In genomic region chr1:205715628-205716027, GRCh38 we compare ENCODE assay signal across 20 cellular contexts. TPM values are rescaled to one million over a fixed set of nuclear protein-coding genes. Genes with fewer than 3 reads are reported as not detected.
DNase-seq lines count a peak whose midpoint lies in the region; ATAC-seq, FAIRE-seq and TF ChIP-seq lines count a peak whose summit lies in the region.
"Had no signal": no experiment of that assay in that cellular context is flagged by ENCODE, and none has a peak within 500 bp of the region (broad histone marks: within the 10 kb centered on the region; RNA-seq: fewer than 3 reads in every experiment).

No MANE protein-coding gene starts in this region.

- no peak overlapping the region for H3K23ac ChIP-seq in mesenchymal stem cell (ENCODE audit: low read length in 2 of 2)

- H3K79me1 ChIP-seq in mesenchymal stem cell (replicated peaks; ENCODE audit: low read length, poor library complexity, severe bottlenecking), result peaks cover 14% of the 10 kb centered on the region

- H3K4me1 Mint-ChIP-seq in CD4-positive, alpha-beta T cell (ENCODE audit: low read depth), result peaks cover 29% of the 10 kb centered on the region
- peaks cover 41% of the 10 kb centered on the region for H3K4me1 Mint-ChIP-seq in WTC11
- H3K4me1 Mint-ChIP-seq in activated CD4-positive, alpha-beta T cell treated with anti-CD3 and anti-CD28 coated beads, Interleukin-2, amount 10 ng/mL, durations not matched to agents 7 days and 5 days, result peaks cover 22% of the 10 kb centered on the region

- H2BK12ac ChIP-seq in mesenchymal stem cell (ENCODE audit: low read length in 2 of 2), result no peak overlapping the region

- H3K36me3 Mint-ChIP-seq in CD4-positive, alpha-beta T cell (ENCODE audit: low read depth), result peaks cover 66% of the 10 kb centered on the region
- peaks cover 39% of the 10 kb centered on the region for H3K36me3 Mint-ChIP-seq in WTC11
- H3K36me3 Mint-ChIP-seq in activated CD4-positive, alpha-beta T cell treated with anti-CD3 and anti-CD28 coated beads, Interleukin-2, amount 10 ng/mL, durations not matched to agents 7 days and 5 days (ENCODE audit: low read depth), result peaks cover 61% of the 10 kb centered on the region

- H3K27ac ChIP-seq in CD4-positive, alpha-beta T cell (ENCODE audit: low read depth, low read length), result no peak overlapping the region
- H3K27ac ChIP-seq in HEK293 (ENCODE audit: extremely low read depth, low read depth, low read length) (no peak overlapping the region), mesenchymal stem cell (ENCODE audit: low read length, poor library complexity, severe bottlenecking) (no peak overlapping the region), kidney (ENCODE audit: low read depth in 2 of 2, low read length in 2 of 2) (no peak overlapping the region)
- H3K27ac ChIP-seq: C4-2B, coronary artery, esophagus muscularis mucosa had no signal

- WGBS in mesenchymal stem cell, result 92% methylated on average over 5 of the region's 5 CpGs

- peak overlapping the region; percentile 31 for H3K27ac Mint-ChIP-seq in CD4-positive, alpha-beta T cell
- H3K27ac Mint-ChIP-seq in WTC11, result peak overlapping the region; percentile 55
- no peak overlapping the region for H3K27ac Mint-ChIP-seq in activated CD4-positive, alpha-beta T cell treated with anti-CD3 and anti-CD28 coated beads, Interleukin-2, amount 10 ng/mL, durations not matched to agents 7 days and 5 days

- H3K9me3 ChIP-seq in CD4-positive, alpha-beta T cell (ENCODE audit: control insufficient read depth, low read length), result no peaks in the 10 kb centered on the region
- H3K9me3 ChIP-seq in HEK293 (ENCODE audit: control insufficient read depth, insufficient read depth, low read depth, low read length) (no peaks in the 10 kb centered on the region), mesenchymal stem cell (ENCODE audit: control insufficient read depth, low read length) (no peaks in the 10 kb centered on the region), kidney (ENCODE audit: control insufficient read depth in 1 of 2, low read length in 2 of 2) (no peaks in the 10 kb centered on the region)
- H3K9me3 ChIP-seq: esophagus muscularis mucosa, heart left ventricle had no signal

- H2BK15ac ChIP-seq in mesenchymal stem cell (ENCODE audit: low read depth, poor library complexity, severe bottlenecking), result no peak overlapping the region

- no peaks in the 10 kb centered on the region for H3K9me3 Mint-ChIP-seq in CD4-positive, alpha-beta T cell
- no peaks in the 10 kb centered on the region for H3K9me3 Mint-ChIP-seq in WTC11
- no peaks in the 10 kb centered on the region for H3K9me3 Mint-ChIP-seq in activated CD4-positive, alpha-beta T cell treated with anti-CD3 and anti-CD28 coated beads, Interleukin-2, amount 10 ng/mL, durations not matched to agents 7 days and 5 days

- no peaks in the 10 kb centered on the region for H3K27me3 Mint-ChIP-seq in CD4-positive, alpha-beta T cell
- H3K27me3 Mint-ChIP-seq in WTC11 (ENCODE audit: low read depth), result no peaks in the 10 kb centered on the region
- H3K27me3 Mint-ChIP-seq in activated CD4-positive, alpha-beta T cell treated with anti-CD3 and anti-CD28 coated beads, Interleukin-2, amount 10 ng/mL, durations not matched to agents 7 days and 5 days, result no peaks in the 10 kb centered on the region

- H3K9ac ChIP-seq in mesenchymal stem cell (ENCODE audit: low read length), result no peak overlapping the region
- H3K9ac ChIP-seq in kidney (ENCODE audit: low read length in 2 of 2), result no peak overlapping the region
- H3K9ac ChIP-seq: GM23248 had no signal

- POLR2A ChIA-PET in CD4-positive, alpha-beta T cell (lab: Charles Lee), result interaction anchor here (1.0 kb wide), 1 partner anchor 34 kb away, joined by 3 read pairs; the partner anchor contains the start of gene NUCKS1
- POLR2A ChIA-PET in HEK293 (lab: Yijun Ruan, JAX), result no interaction called here
- POLR2A ChIA-PET in WTC11 (lab: Charles Lee), result no interaction called here
- POLR2A ChIA-PET in activated CD4-positive, alpha-beta T cell treated with anti-CD3 and anti-CD28 coated beads, Interleukin-2, amount 10 ng/mL, durations not matched to agents 7 days and 5 days (lab: Charles Lee), result no interaction called here

- H3K14ac ChIP-seq in mesenchymal stem cell (ENCODE audit: low read length in 2 of 2), result no peak overlapping the region

- no peak overlapping the region for H2AFZ ChIP-seq in mesenchymal stem cell (ENCODE audit: low read depth, low read length)
- H2AFZ ChIP-seq: GM23248 had no signal

- H4K8ac ChIP-seq in mesenchymal stem cell (ENCODE audit: low read length), result peak overlapping the region; percentile 29

- H3K36me3 ChIP-seq in HEK293 (ENCODE audit: control insufficient read depth in 2 of 2, insufficient read depth in 1 of 2, low read length in 2 of 2) (peaks cover 45 to 73% of the 10 kb centered on the region in 2 experiments), mesenchymal stem cell (ENCODE audit: control insufficient read depth in 1 of 2, insufficient read depth in 2 of 2, low read depth in 1 of 2, low read length in 2 of 2) (peaks cover 6 to 90% of the 10 kb centered on the region in 2 experiments), kidney (ENCODE audit: control insufficient read depth in 1 of 2, insufficient read depth in 2 of 2, low read length in 2 of 2) (peaks cover 25 to 33% of the 10 kb centered on the region in 2 donors)

- FAIRE-seq in kidney (lab: Jason Lieb, UNC), result no peak
- FAIRE-seq: G401.6 had no signal

- H3K4me3 ChIP-seq in HEK293 (ENCODE audit: low read depth, low read length) (no peak overlapping the region), mesenchymal stem cell (ENCODE audit: insufficient read depth in 1 of 2, low read depth in 1 of 2, low read length in 2 of 2) (no peak overlapping the region), kidney (ENCODE audit: low read length in 2 of 2) (no peak overlapping the region)
- H3K4me3 ChIP-seq: coronary artery, esophagus muscularis mucosa, GM23248, heart left ventricle had no signal

- H4K91ac ChIP-seq in mesenchymal stem cell (ENCODE audit: low read length), result no peak overlapping the region

- H3K4me3 Mint-ChIP-seq in CD4-positive, alpha-beta T cell, result no peak overlapping the region
- no peak overlapping the region for H3K4me3 Mint-ChIP-seq in WTC11
- H3K4me3 Mint-ChIP-seq in activated CD4-positive, alpha-beta T cell treated with anti-CD3 and anti-CD28 coated beads, Interleukin-2, amount 10 ng/mL, durations not matched to agents 7 days and 5 days, result no peak overlapping the region

- H3K4me1 ChIP-seq in HEK293 (ENCODE audit: control insufficient read depth, insufficient read depth, low read length) (peaks cover 7% of the 10 kb centered on the region), mesenchymal stem cell (ENCODE audit: control insufficient read depth, insufficient read depth, low read depth, low read length) (no peaks in the 10 kb centered on the region), kidney (ENCODE audit: control insufficient read depth in 1 of 2, insufficient read depth in 1 of 2, low read depth in 1 of 2, low read length in 2 of 2) (peaks cover 0 to 4% of the 10 kb centered on the region in 2 donors)

- no peak overlapping the region for H3K18ac ChIP-seq in mesenchymal stem cell (ENCODE audit: low read depth in 1 of 2, low read length in 2 of 2)

- H2AK5ac ChIP-seq in mesenchymal stem cell (ENCODE audit: low read length, severe bottlenecking), result no peak overlapping the region

- intact Hi-C loops in CD4-positive, alpha-beta T cell (cut with DNase I, micrococcal nuclease), result no loop called here
- intact Hi-C loops in kidney (cut with DNase I), result loop anchor here (10.0 kb wide), 1 partner anchor 51 kb away; no protein-coding TSS in a partner anchor

- no peaks in the 10 kb centered on the region for H3K27me3 ChIP-seq in CD4-positive, alpha-beta T cell (ENCODE audit: control insufficient read depth, insufficient read depth, low read length)
- no peaks in the 10 kb centered on the region for H3K27me3 ChIP-seq in mesenchymal stem cell (ENCODE audit: control insufficient read depth in 1 of 2, insufficient read depth in 1 of 2, low read length in 2 of 2)
- H3K27me3 ChIP-seq: esophagus muscularis mucosa, heart left ventricle had no signal

- no peak for ATAC-seq in CD4-positive, alpha-beta T cell (ENCODE audit: poor library complexity)
- ATAC-seq in WTC11, result no peak
- ATAC-seq in HG03097 (IDR thresholded peaks at IDR 0.05; ENCODE audit: low FRiP score, unreplicated experiment), result no peak
- ATAC-seq in GM21529 (IDR thresholded peaks at IDR 0.05; ENCODE audit: unreplicated experiment), result no peak

- no peak overlapping the region for H3K4me2 ChIP-seq in mesenchymal stem cell (ENCODE audit: low read length, poor library complexity, severe bottlenecking)

- CTCF ChIA-PET in CD4-positive, alpha-beta T cell (lab: Charles Lee), result interaction anchor here (1.1 to 2.7 kb wide), 2 partner anchors 57 to 124 kb away, joined by 3 to 9 read pairs; no protein-coding TSS in a partner anchor
- CTCF ChIA-PET in HEK293 (lab: Yijun Ruan, JAX), result interaction anchor here (0.7 to 10.0 kb wide), 3 partner anchors 58 to 191 kb away, joined by 3 to 359 read pairs (median 4); no protein-coding TSS in a partner anchor
- CTCF ChIA-PET in WTC11 (lab: Charles Lee), result interaction anchor here (0.8 to 11.9 kb wide), 5 partner anchors 11 to 124 kb away, joined by 3 to 468 read pairs (median 4); partner anchors contain the start of gene ELK4
- CTCF ChIA-PET in activated CD4-positive, alpha-beta T cell treated with anti-CD3 and anti-CD28 coated beads, Interleukin-2, amount 10 ng/mL, durations not matched to agents 7 days and 5 days (lab: Charles Lee), result interaction anchor here (0.9 to 1.8 kb wide), 5 partner anchors 10 to 57 kb away, joined by 3 to 5 read pairs (median 3); no protein-coding TSS in a partner anchor

- DNase-seq in CD4-positive, alpha-beta T cell, result no peak
- DNase-seq in WTC11 (ENCODE audit: low spot score), result no peak
- no peak for DNase-seq in mesenchymal stem cell
- no peak for DNase-seq in kidney
- no peak for DNase-seq in activated CD4-positive, alpha-beta T cell treated with anti-CD3 and anti-CD28 coated beads, Interleukin-2, amount 10 ng/mL, durations not matched to agents 7 days and 5 days
- DNase-seq: activated CD8-positive, alpha-beta memory T cell treated with anti-CD3 and anti-CD28 coated beads, Interleukin-2, amount 50 U/mL, for 48 hours; amygdala; GM23248; heart left ventricle; Karpas-422; NCI-H187 treated with DMSO at 0.1 percent for 48 hours; NK-92 treated with Interleukin-12 subunit alpha and Interleukin-12 subunit beta, amount 100 ng/mL, for 24 hours; stimulated activated naive CD4-positive, alpha-beta T cell treated with Interleukin-2 at 50 U/mL for 16 hours had no signal

- no peak for TF ChIP-seq CTCF in CD4-positive, alpha-beta T cell (IDR thresholded peaks at IDR 0.05)
- TF ChIP-seq CTCF in HEK293 (tag by site-specific recombination; IDR thresholded peaks at IDR 0.05) (no peak), WTC11 (IDR thresholded peaks at IDR 0.05) (no peak), kidney (IDR thresholded peaks at IDR 0.05; ENCODE audit: borderline replicate concordance, extremely low read depth, insufficient read depth) (no peak)

- H2BK120ac ChIP-seq in mesenchymal stem cell (ENCODE audit: low read depth, low read length), result no peak overlapping the region

- no peak overlapping the region for H3K4ac ChIP-seq in mesenchymal stem cell (ENCODE audit: low read depth in 1 of 2, low read length in 2 of 2)

- no peak overlapping the region for H2BK5ac ChIP-seq in mesenchymal stem cell (ENCODE audit: low read depth, low read length, poor library complexity, severe bottlenecking)

RNA-seq across cellular contexts. Expression of gene NUCKS1, which starts 34.4 kb away (rescaled TPM):
- total RNA-seq in CD4-positive, alpha-beta T cell, result 10 to 100 TPM; 80.6 to 84.7 TPM
- total RNA-seq in WTC11 (2021) (401 to 414 TPM (median 403 TPM) in 3 replicates), kidney (182 TPM)
- polyA plus RNA-seq in mesenchymal stem cell (2013, experiment 1 of 2), result 114 TPM
- 122 TPM for polyA plus RNA-seq in mesenchymal stem cell (2013, experiment 2 of 2)
- 101 TPM for polyA plus RNA-seq in kidney (ENCODE audit: insufficient read depth, low read depth, low replicate concordance)
- 100 to 1,000 TPM; 218 TPM for total RNA-seq in activated CD4-positive, alpha-beta T cell treated with anti-CD3 and anti-CD28 coated beads, Interleukin-2, amount 10 ng/mL, durations not matched to agents 7 days and 5 days

RNA-seq across cellular contexts. Expression of gene SLC45A3, which starts 35.3 kb away (rescaled TPM):
- under 1 TPM in 1 of 2 experiments, not detected in 1; 0.11 TPM for total RNA-seq in CD4-positive, alpha-beta T cell
- total RNA-seq in WTC11 (2021) (14.8 to 15.2 TPM (median 15.0 TPM) in 3 replicates), kidney (7.2 TPM)
- polyA plus RNA-seq in mesenchymal stem cell (2013, experiment 1 of 2), result 4.2 TPM
- polyA plus RNA-seq in mesenchymal stem cell (2013, experiment 2 of 2), result 4.5 TPM
- 6.8 TPM for polyA plus RNA-seq in kidney (ENCODE audit: insufficient read depth, low read depth, low replicate concordance)
- under 1 TPM in 1 of 2 experiments, not detected in 1; 0.08 TPM for total RNA-seq in activated CD4-positive, alpha-beta T cell treated with anti-CD3 and anti-CD28 coated beads, Interleukin-2, amount 10 ng/mL, durations not matched to agents 7 days and 5 days

RNA-seq across cellular contexts. Expression of gene RAB29, which starts 59.7 kb away (rescaled TPM):
- total RNA-seq in CD4-positive, alpha-beta T cell, result 10 to 100 TPM; 11.7 to 11.8 TPM
- total RNA-seq in WTC11 (2021), result 10.7 to 11.2 TPM (median 11.0 TPM) in 3 replicates
- polyA plus RNA-seq in mesenchymal stem cell (2013, experiment 1 of 2), result 28.0 TPM
- 29.2 TPM for polyA plus RNA-seq in mesenchymal stem cell (2013, experiment 2 of 2)
- total RNA-seq in kidney, result 25.9 TPM
- 52.4 TPM for polyA plus RNA-seq in kidney (ENCODE audit: insufficient read depth, low read depth, low replicate concordance)
- total RNA-seq in activated CD4-positive, alpha-beta T cell treated with anti-CD3 and anti-CD28 coated beads, Interleukin-2, amount 10 ng/mL, durations not matched to agents 7 days and 5 days, result 10 to 100 TPM; 51.7 to 54.6 TPM
